ENCODE assay signal across 29 cellular contexts in genomic region chr5:182126-182525, GRCh38. TPM values are rescaled to one million over a fixed set of nuclear protein-coding genes. Genes with fewer than 3 reads are reported as not detected.
"Had no signal": no experiment of that assay in that cellular context is flagged by ENCODE, and none has a peak within 500 bp of the region (broad histone marks: within the 10 kb centered on the region; RNA-seq: fewer than 3 reads in every experiment).

No MANE protein-coding gene starts in this region.

- H3K36me3 ChIP-seq: lower lobe of right lung, right lobe of liver, stomach, thyroid gland, transverse colon, upper lobe of left lung, vagina had no signal

- H3K36me3 Mint-ChIP-seq: naive thymus-derived CD8-positive, alpha-beta T cell; stimulated activated naive B cell treated with anti-CD40 and anti-IgM and Interleukin-4, amounts not matched to agents 10 μg/mL and 1 μg/mL and 100 μg/mL, for 72 hours had no signal

- H3K27ac Mint-ChIP-seq: stimulated activated naive B cell treated with anti-CD40 and anti-IgM and Interleukin-4, amounts not matched to agents 10 μg/mL and 1 μg/mL and 100 μg/mL, for 72 hours had no signal

- H3K4me3 ChIP-seq: lower lobe of right lung, psoas muscle, right lobe of liver, smooth muscle cell, stomach, testis, thyroid gland, transverse colon, upper lobe of left lung, vagina had no signal

- H3K9ac ChIP-seq: parathyroid adenoma had no signal

- H3K27me3 Mint-ChIP-seq: stimulated activated naive B cell treated with anti-CD40 and anti-IgM and Interleukin-4, amounts not matched to agents 10 μg/mL and 1 μg/mL and 100 μg/mL, for 72 hours had no signal

- DNase-seq: head of caudate nucleus; hippocampal formation; lower lobe of right lung; mammary epithelial cell; mesenchymal stem cell; naive thymus-derived CD8-positive, alpha-beta T cell; nucleus accumbens; right lobe of liver; stimulated activated CD4-positive, alpha-beta T cell treated with anti-CD3 and anti-CD28 coated beads, Interleukin-2, amount 100 ng/mL, for 24 hours; stimulated activated CD4-positive, alpha-beta T cell treated with anti-CD3 and anti-CD28 coated beads, Interleukin-4, amount 100 ng/mL, for 1 hour; stimulated activated naive B cell treated with anti-CD40 and anti-IgM and Interleukin-4, amounts not matched to agents 10 μg/mL and 1 μg/mL and 100 μg/mL, for 72 hours; stimulated activated naive CD8-positive, alpha-beta T cell treated with anti-CD3 and anti-CD28 coated beads, Interleukin-15, Interleukin-2, amounts not matched to agents 100 U/mL and 50 U/mL, for 24 hours; stomach; testis; thyroid gland; transverse colon had no signal

- H3K4me1 Mint-ChIP-seq: naive thymus-derived CD8-positive, alpha-beta T cell; stimulated activated naive B cell treated with anti-CD40 and anti-IgM and Interleukin-4, amounts not matched to agents 10 μg/mL and 1 μg/mL and 100 μg/mL, for 72 hours had no signal

- ATAC-seq: left lobe of liver; lower lobe of right lung; naive thymus-derived CD8-positive, alpha-beta T cell; psoas muscle; right lobe of liver; stimulated activated naive B cell treated with anti-CD40 and anti-IgM and Interleukin-4, amounts not matched to agents 10 μg/mL and 1 μg/mL and 100 μg/mL, for 72 hours; stimulated activated naive CD8-positive, alpha-beta T cell treated with anti-CD3 and anti-CD28 coated beads, Interleukin-15, Interleukin-2, amounts not matched to agents 100 U/mL and 50 U/mL, for 24 hours had no signal

- H3K9me3 Mint-ChIP-seq: naive thymus-derived CD8-positive, alpha-beta T cell; stimulated activated naive B cell treated with anti-CD40 and anti-IgM and Interleukin-4, amounts not matched to agents 10 μg/mL and 1 μg/mL and 100 μg/mL, for 72 hours had no signal

- H3K4me3 Mint-ChIP-seq: naive thymus-derived CD8-positive, alpha-beta T cell; stimulated activated naive B cell treated with anti-CD40 and anti-IgM and Interleukin-4, amounts not matched to agents 10 μg/mL and 1 μg/mL and 100 μg/mL, for 72 hours had no signal

- H3K27ac ChIP-seq: lower lobe of right lung, parathyroid adenoma, psoas muscle, right lobe of liver, stomach, testis, thyroid gland, transverse colon, upper lobe of left lung, vagina had no signal

- H3K4me1 ChIP-seq: lower lobe of right lung, parathyroid adenoma, psoas muscle, right lobe of liver, testis, thyroid gland, transverse colon, upper lobe of left lung, vagina had no signal

- H3K9me3 ChIP-seq: lower lobe of right lung, psoas muscle, right lobe of liver, stomach, testis, thyroid gland, transverse colon, upper lobe of left lung, vagina had no signal

RNA-seq across cellular contexts. Expression of gene LRRC14B, which starts 9.2 kb away (rescaled TPM):
- total RNA-seq: kidney epithelial cell; left lobe of liver; lower lobe of right lung; mammary epithelial cell; mucosa of gallbladder; naive thymus-derived CD8-positive, alpha-beta T cell; osteocyte; posterior vena cava; right lobe of liver; smooth muscle cell; thyroid gland; transverse colon; upper lobe of left lung; vagina had no signal
- polyA plus RNA-seq: liver, mammary epithelial cell, neural cell, smooth muscle cell, urinary bladder had no signal
